Comparison of ENCODE assay signal across 1 cellular context in the genomic region with DNA sequence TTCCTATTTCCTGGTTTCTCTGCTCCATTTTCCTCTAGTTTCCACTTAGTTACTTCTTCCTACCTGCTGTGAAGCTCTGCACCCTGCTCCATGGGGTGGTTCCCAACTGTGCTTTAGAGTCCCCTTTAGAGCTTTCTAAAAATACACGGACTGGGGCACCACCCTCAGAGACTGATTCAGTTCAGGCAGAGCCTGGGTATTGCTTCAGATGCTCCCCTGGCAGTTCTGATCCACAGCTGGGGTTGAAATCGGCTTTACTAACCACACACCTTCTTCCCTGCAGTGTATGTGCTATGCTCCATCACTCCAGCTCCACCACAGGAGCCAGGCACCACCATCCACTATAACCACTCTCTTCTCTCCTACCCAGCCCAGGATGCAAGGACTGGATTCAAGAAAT.
TF ChIP-seq lines count a peak whose summit lies in the region.

No MANE protein-coding gene starts in this region.

TF ChIP-seq in GM23338, 12 proteins besides CTCF, POLR2A, EP300 and RAD21 (continued from another document):
- TF ChIP-seq, protein P1, sequence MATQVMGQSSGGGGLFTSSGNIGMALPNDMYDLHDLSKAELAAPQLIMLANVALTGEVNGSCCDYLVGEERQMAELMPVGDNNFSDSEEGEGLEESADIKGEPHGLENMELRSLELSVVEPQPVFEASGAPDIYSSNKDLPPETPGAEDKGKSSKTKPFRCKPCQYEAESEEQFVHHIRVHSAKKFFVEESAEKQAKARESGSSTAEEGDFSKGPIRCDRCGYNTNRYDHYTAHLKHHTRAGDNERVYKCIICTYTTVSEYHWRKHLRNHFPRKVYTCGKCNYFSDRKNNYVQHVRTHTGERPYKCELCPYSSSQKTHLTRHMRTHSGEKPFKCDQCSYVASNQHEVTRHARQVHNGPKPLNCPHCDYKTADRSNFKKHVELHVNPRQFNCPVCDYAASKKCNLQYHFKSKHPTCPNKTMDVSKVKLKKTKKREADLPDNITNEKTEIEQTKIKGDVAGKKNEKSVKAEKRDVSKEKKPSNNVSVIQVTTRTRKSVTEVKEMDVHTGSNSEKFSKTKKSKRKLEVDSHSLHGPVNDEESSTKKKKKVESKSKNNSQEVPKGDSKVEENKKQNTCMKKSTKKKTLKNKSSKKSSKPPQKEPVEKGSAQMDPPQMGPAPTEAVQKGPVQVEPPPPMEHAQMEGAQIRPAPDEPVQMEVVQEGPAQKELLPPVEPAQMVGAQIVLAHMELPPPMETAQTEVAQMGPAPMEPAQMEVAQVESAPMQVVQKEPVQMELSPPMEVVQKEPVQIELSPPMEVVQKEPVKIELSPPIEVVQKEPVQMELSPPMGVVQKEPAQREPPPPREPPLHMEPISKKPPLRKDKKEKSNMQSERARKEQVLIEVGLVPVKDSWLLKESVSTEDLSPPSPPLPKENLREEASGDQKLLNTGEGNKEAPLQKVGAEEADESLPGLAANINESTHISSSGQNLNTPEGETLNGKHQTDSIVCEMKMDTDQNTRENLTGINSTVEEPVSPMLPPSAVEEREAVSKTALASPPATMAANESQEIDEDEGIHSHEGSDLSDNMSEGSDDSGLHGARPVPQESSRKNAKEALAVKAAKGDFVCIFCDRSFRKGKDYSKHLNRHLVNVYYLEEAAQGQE (IDR thresholded peaks at IDR 0.05; ENCODE audit: unreplicated experiment): no peak
- TF ChIP-seq, protein P2, sequence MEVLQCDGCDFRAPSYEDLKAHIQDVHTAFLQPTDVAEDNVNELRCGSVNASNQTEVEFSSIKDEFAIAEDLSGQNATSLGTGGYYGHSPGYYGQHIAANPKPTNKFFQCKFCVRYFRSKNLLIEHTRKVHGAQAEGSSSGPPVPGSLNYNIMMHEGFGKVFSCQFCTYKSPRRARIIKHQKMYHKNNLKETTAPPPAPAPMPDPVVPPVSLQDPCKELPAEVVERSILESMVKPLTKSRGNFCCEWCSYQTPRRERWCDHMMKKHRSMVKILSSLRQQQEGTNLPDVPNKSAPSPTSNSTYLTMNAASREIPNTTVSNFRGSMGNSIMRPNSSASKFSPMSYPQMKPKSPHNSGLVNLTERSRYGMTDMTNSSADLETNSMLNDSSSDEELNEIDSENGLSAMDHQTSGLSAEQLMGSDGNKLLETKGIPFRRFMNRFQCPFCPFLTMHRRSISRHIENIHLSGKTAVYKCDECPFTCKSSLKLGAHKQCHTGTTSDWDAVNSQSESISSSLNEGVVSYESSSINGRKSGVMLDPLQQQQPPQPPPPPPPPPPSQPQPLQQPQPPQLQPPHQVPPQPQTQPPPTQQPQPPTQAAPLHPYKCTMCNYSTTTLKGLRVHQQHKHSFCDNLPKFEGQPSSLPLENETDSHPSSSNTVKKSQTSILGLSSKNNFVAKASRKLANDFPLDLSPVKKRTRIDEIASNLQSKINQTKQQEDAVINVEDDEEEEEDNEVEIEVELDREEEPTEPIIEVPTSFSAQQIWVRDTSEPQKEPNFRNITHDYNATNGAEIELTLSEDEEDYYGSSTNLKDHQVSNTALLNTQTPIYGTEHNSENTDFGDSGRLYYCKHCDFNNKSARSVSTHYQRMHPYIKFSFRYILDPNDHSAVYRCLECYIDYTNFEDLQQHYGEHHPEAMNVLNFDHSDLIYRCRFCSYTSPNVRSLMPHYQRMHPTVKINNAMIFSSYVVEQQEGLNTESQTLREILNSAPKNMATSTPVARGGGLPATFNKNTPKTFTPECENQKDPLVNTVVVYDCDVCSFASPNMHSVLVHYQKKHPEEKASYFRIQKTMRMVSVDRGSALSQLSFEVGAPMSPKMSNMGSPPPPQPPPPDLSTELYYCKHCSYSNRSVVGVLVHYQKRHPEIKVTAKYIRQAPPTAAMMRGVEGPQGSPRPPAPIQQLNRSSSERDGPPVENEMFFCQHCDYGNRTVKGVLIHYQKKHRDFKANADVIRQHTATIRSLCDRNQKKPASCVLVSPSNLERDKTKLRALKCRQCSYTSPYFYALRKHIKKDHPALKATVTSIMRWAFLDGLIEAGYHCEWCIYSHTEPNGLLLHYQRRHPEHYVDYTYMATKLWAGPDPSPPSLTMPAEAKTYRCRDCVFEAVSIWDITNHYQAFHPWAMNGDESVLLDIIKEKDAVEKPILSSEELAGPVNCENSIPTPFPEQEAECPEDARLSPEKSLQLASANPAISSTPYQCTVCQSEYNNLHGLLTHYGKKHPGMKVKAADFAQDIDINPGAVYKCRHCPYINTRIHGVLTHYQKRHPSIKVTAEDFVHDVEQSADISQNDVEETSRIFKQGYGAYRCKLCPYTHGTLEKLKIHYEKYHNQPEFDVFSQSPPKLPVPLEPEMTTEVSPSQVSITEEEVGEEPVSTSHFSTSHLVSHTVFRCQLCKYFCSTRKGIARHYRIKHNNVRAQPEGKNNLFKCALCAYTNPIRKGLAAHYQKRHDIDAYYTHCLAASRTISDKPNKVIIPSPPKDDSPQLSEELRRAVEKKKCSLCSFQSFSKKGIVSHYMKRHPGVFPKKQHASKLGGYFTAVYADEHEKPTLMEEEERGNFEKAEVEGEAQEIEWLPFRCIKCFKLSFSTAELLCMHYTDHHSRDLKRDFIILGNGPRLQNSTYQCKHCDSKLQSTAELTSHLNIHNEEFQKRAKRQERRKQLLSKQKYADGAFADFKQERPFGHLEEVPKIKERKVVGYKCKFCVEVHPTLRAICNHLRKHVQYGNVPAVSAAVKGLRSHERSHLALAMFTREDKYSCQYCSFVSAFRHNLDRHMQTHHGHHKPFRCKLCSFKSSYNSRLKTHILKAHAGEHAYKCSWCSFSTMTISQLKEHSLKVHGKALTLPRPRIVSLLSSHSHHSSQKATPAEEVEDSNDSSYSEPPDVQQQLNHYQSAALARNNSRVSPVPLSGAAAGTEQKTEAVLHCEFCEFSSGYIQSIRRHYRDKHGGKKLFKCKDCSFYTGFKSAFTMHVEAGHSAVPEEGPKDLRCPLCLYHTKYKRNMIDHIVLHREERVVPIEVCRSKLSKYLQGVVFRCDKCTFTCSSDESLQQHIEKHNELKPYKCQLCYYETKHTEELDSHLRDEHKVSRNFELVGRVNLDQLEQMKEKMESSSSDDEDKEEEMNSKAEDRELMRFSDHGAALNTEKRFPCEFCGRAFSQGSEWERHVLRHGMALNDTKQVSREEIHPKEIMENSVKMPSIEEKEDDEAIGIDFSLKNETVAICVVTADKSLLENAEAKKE (CRISPR knock-in tag; IDR thresholded peaks at IDR 0.05): no peak
- TF ChIP-seq POLR2AphosphoS5 (IDR thresholded peaks at IDR 0.05; ENCODE audit: low read depth): no peak
- TF ChIP-seq NANOG (IDR thresholded peaks at IDR 0.05; ENCODE audit: borderline replicate concordance): no peak
- TF ChIP-seq STAT1 (IDR thresholded peaks at IDR 0.05; ENCODE audit: unreplicated experiment): no peak
- TF ChIP-seq EZH2phosphoT487 (IDR thresholded peaks at IDR 0.05; ENCODE audit: unreplicated experiment): no peak
- no peak for TF ChIP-seq EZH2 (IDR thresholded peaks at IDR 0.05; ENCODE audit: low read depth, unreplicated experiment)
